ENCODE assay signal across 1 cellular context in the genomic region with DNA sequence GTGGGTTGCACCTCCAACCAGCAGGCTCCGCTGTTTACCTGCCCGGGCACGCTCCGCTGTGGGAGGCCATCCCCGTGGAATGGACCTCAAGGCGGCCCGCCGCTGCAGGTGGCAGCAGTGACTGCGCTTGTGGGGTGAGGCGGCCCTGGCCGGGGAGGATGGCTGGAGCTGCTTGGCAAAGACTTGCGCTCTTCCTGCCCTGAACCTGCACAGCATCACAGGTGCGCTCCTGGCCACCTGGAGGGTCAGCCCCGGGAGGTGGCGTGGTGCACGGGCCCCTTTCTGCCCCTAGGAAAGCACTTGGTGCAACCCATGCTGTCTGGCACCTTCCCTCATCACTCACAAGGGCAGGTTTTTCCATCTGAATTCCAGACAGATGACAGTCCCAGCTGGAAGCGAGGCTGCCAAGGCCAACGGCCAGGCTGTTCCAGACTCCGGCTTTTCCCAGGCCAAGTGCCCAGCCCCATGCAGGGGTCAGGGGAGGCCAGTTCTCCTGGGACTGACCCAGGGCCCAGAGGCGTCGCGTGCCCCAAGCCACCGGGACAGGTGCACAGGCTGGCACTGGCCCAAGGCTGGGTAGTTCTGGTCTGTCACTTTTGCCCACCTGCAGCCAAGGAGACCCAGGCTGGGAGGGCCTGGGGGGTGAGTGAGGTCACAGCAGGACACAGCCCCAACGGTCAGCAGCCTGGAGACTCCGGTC.
TF ChIP-seq lines count a peak whose summit lies in the region.

No MANE protein-coding gene starts in this region.

TF ChIP-seq in HepG2, 621 proteins besides CTCF, POLR2A, EP300 and RAD21 (continued from another document and continues in another):
- TF ChIP-seq STAT6 (CRISPR knock-in tag; IDR thresholded peaks at IDR 0.05; ENCODE audit: borderline replicate concordance), result no peak
- TF ChIP-seq, protein P1, sequence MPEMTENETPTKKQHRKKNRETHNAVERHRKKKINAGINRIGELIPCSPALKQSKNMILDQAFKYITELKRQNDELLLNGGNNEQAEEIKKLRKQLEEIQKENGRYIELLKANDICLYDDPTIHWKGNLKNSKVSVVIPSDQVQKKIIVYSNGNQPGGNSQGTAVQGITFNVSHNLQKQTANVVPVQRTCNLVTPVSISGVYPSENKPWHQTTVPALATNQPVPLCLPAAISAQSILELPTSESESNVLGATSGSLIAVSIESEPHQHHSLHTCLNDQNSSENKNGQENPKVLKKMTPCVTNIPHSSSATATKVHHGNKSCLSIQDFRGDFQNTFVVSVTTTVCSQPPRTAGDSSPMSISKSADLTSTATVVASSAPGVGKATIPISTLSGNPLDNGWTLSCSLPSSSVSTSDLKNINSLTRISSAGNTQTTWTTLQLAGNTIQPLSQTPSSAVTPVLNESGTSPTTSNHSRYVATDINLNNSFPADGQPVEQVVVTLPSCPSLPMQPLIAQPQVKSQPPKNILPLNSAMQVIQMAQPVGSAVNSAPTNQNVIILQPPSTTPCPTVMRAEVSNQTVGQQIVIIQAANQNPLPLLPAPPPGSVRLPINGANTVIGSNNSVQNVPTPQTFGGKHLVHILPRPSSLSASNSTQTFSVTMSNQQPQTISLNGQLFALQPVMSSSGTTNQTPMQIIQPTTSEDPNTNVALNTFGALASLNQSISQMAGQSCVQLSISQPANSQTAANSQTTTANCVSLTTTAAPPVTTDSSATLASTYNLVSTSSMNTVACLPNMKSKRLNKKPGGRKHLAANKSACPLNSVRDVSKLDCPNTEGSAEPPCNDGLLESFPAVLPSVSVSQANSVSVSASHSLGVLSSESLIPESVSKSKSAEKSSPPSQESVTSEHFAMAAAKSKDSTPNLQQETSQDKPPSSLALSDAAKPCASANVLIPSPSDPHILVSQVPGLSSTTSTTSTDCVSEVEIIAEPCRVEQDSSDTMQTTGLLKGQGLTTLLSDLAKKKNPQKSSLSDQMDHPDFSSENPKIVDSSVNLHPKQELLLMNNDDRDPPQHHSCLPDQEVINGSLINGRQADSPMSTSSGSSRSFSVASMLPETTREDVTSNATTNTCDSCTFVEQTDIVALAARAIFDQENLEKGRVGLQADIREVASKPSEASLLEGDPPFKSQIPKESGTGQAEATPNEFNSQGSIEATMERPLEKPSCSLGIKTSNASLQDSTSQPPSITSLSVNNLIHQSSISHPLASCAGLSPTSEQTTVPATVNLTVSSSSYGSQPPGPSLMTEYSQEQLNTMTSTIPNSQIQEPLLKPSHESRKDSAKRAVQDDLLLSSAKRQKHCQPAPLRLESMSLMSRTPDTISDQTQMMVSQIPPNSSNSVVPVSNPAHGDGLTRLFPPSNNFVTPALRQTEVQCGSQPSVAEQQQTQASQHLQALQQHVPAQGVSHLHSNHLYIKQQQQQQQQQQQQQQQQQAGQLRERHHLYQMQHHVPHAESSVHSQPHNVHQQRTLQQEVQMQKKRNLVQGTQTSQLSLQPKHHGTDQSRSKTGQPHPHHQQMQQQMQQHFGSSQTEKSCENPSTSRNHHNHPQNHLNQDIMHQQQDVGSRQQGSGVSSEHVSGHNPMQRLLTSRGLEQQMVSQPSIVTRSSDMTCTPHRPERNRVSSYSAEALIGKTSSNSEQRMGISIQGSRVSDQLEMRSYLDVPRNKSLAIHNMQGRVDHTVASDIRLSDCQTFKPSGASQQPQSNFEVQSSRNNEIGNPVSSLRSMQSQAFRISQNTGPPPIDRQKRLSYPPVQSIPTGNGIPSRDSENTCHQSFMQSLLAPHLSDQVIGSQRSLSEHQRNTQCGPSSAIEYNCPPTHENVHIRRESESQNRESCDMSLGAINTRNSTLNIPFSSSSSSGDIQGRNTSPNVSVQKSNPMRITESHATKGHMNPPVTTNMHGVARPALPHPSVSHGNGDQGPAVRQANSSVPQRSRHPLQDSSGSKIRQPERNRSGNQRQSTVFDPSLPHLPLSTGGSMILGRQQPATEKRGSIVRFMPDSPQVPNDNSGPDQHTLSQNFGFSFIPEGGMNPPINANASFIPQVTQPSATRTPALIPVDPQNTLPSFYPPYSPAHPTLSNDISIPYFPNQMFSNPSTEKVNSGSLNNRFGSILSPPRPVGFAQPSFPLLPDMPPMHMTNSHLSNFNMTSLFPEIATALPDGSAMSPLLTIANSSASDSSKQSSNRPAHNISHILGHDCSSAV (CRISPR knock-in tag; IDR thresholded peaks at IDR 0.05; ENCODE audit: borderline replicate concordance), result no peak
- no peak for TF ChIP-seq ZBTB7B (CRISPR knock-in tag; IDR thresholded peaks at IDR 0.05)
- TF ChIP-seq, protein P2, sequence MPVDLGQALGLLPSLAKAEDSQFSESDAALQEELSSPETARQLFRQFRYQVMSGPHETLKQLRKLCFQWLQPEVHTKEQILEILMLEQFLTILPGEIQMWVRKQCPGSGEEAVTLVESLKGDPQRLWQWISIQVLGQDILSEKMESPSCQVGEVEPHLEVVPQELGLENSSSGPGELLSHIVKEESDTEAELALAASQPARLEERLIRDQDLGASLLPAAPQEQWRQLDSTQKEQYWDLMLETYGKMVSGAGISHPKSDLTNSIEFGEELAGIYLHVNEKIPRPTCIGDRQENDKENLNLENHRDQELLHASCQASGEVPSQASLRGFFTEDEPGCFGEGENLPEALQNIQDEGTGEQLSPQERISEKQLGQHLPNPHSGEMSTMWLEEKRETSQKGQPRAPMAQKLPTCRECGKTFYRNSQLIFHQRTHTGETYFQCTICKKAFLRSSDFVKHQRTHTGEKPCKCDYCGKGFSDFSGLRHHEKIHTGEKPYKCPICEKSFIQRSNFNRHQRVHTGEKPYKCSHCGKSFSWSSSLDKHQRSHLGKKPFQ (CRISPR knock-in tag; IDR thresholded peaks at IDR 0.05; ENCODE audit: insufficient replicate concordance), result no peak
- TF ChIP-seq ZNF512 (CRISPR knock-in tag; IDR thresholded peaks at IDR 0.05), result no peak
- TF ChIP-seq ZNF572 (CRISPR knock-in tag; IDR thresholded peaks at IDR 0.05), result peak; percentile 66; the same call in 1 of the 2 replicates
- no peak for TF ChIP-seq ELF4 (CRISPR knock-in tag; IDR thresholded peaks at IDR 0.05; ENCODE audit: borderline replicate concordance)
- TF ChIP-seq ZNF7 (CRISPR knock-in tag; IDR thresholded peaks at IDR 0.05), result no peak
- peak; percentile 66; the same call in 1 of the 2 replicates for TF ChIP-seq SALL1 (CRISPR knock-in tag; IDR thresholded peaks at IDR 0.05)
- TF ChIP-seq HOXA3 (CRISPR knock-in tag; IDR thresholded peaks at IDR 0.05), result peak; percentile 51; the same call in 1 of the 2 replicates
- TF ChIP-seq SOX13 (IDR thresholded peaks at IDR 0.05), result no peak
- TF ChIP-seq SOX13 (CRISPR knock-in tag; conservative IDR thresholded peaks at IDR 0.05 in 1 of 2, IDR thresholded peaks at IDR 0.05 in 1 of 2), result peak in 1 of 2 experiments; percentile 55; a peak in 2 of 4 replicates
- TF ChIP-seq ZNF761 (CRISPR knock-in tag; conservative IDR thresholded peaks at IDR 0.05), result 0 out of 2 replicates have a peak, but pooled peaks have one; percentile 50
- no peak for TF ChIP-seq KDM3A (CRISPR knock-in tag; IDR thresholded peaks at IDR 0.05; ENCODE audit: low read depth)
- no peak for TF ChIP-seq CHD4 (IDR thresholded peaks at IDR 0.05; ENCODE audit: borderline replicate concordance, low read length)
- TF ChIP-seq HDAC1 (CRISPR knock-in tag; IDR thresholded peaks at IDR 0.05), result peak; percentile 72
- no peak for TF ChIP-seq ZNF75D (CRISPR knock-in tag; IDR thresholded peaks at IDR 0.05; ENCODE audit: borderline replicate concordance)
- no peak for TF ChIP-seq REXO4 (CRISPR knock-in tag; IDR thresholded peaks at IDR 0.05; ENCODE audit: borderline replicate concordance)
- no peak for TF ChIP-seq ZNF3 (CRISPR knock-in tag; IDR thresholded peaks at IDR 0.05)
- no peak for TF ChIP-seq ZC3H4 (CRISPR knock-in tag; IDR thresholded peaks at IDR 0.05; ENCODE audit: borderline replicate concordance)
- TF ChIP-seq ZNF34 (CRISPR knock-in tag; IDR thresholded peaks at IDR 0.05; ENCODE audit: borderline replicate concordance), result no peak
- TF ChIP-seq NONO (IDR thresholded peaks at IDR 0.05), result no peak
- peak; percentile 77; the same call in 1 of the 2 replicates for TF ChIP-seq NONO (CRISPR knock-in tag; conservative IDR thresholded peaks at IDR 0.05)
- TF ChIP-seq TIGD3 (CRISPR knock-in tag; IDR thresholded peaks at IDR 0.05; ENCODE audit: borderline replicate concordance), result no peak
- TF ChIP-seq HNRNPUL1 (IDR thresholded peaks at IDR 0.05; ENCODE audit: low read depth, low read length), result no peak
- TF ChIP-seq MAFK (conservative IDR thresholded peaks at IDR 0.05 in 1 of 2, IDR thresholded peaks at IDR 0.05 in 1 of 2; ENCODE audit: low read length in 2 of 2), result no peak
- TF ChIP-seq KAT2B (IDR thresholded peaks at IDR 0.05; ENCODE audit: borderline replicate concordance, low read depth, low read length), result no peak
- no peak for TF ChIP-seq ZNF850 (CRISPR knock-in tag; conservative IDR thresholded peaks at IDR 0.05)
- TF ChIP-seq ETV5 (CRISPR knock-in tag; IDR thresholded peaks at IDR 0.05; ENCODE audit: borderline replicate concordance), result 0 out of 2 replicates have a peak, but pooled peaks have one; percentile 42
- no peak for TF ChIP-seq SRY (CRISPR knock-in tag; IDR thresholded peaks at IDR 0.05)
- TF ChIP-seq ZKSCAN1 (IDR thresholded peaks at IDR 0.05; ENCODE audit: low read length), result no peak
- TF ChIP-seq YY1 (IDR thresholded peaks at IDR 0.05; ENCODE audit: insufficient read depth, insufficient replicate concordance, low read depth, low read length), result peak; percentile 4
- TF ChIP-seq ZNF644 (CRISPR knock-in tag; IDR thresholded peaks at IDR 0.05; ENCODE audit: low read depth), result no peak
- TF ChIP-seq ZNF296 (CRISPR knock-in tag; conservative IDR thresholded peaks at IDR 0.05), result no peak; the same call in 1 of the 2 replicates
- TF ChIP-seq ZMAT3 (CRISPR knock-in tag; conservative IDR thresholded peaks at IDR 0.05), result no peak
- TF ChIP-seq ZNF205 (CRISPR knock-in tag; IDR thresholded peaks at IDR 0.05), result peak; percentile 56; the same call in 1 of the 2 replicates
- TF ChIP-seq PAX8 (CRISPR knock-in tag; IDR thresholded peaks at IDR 0.05; ENCODE audit: borderline replicate concordance), result 0 out of 2 replicates have a peak, but pooled peaks have one; percentile 39
- no peak for TF ChIP-seq ZNF431 (CRISPR knock-in tag; IDR thresholded peaks at IDR 0.05; ENCODE audit: borderline replicate concordance, low read depth)
- TF ChIP-seq SP4 (CRISPR knock-in tag; IDR thresholded peaks at IDR 0.05), result no peak
- TF ChIP-seq, protein P3, sequence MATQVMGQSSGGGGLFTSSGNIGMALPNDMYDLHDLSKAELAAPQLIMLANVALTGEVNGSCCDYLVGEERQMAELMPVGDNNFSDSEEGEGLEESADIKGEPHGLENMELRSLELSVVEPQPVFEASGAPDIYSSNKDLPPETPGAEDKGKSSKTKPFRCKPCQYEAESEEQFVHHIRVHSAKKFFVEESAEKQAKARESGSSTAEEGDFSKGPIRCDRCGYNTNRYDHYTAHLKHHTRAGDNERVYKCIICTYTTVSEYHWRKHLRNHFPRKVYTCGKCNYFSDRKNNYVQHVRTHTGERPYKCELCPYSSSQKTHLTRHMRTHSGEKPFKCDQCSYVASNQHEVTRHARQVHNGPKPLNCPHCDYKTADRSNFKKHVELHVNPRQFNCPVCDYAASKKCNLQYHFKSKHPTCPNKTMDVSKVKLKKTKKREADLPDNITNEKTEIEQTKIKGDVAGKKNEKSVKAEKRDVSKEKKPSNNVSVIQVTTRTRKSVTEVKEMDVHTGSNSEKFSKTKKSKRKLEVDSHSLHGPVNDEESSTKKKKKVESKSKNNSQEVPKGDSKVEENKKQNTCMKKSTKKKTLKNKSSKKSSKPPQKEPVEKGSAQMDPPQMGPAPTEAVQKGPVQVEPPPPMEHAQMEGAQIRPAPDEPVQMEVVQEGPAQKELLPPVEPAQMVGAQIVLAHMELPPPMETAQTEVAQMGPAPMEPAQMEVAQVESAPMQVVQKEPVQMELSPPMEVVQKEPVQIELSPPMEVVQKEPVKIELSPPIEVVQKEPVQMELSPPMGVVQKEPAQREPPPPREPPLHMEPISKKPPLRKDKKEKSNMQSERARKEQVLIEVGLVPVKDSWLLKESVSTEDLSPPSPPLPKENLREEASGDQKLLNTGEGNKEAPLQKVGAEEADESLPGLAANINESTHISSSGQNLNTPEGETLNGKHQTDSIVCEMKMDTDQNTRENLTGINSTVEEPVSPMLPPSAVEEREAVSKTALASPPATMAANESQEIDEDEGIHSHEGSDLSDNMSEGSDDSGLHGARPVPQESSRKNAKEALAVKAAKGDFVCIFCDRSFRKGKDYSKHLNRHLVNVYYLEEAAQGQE (IDR thresholded peaks at IDR 0.05; ENCODE audit: borderline replicate concordance in 1 of 2, low read depth in 1 of 2, low read length in 2 of 2), result no peak
